8 cellular contexts compared by ENCODE assay signal in the genomic region with DNA sequence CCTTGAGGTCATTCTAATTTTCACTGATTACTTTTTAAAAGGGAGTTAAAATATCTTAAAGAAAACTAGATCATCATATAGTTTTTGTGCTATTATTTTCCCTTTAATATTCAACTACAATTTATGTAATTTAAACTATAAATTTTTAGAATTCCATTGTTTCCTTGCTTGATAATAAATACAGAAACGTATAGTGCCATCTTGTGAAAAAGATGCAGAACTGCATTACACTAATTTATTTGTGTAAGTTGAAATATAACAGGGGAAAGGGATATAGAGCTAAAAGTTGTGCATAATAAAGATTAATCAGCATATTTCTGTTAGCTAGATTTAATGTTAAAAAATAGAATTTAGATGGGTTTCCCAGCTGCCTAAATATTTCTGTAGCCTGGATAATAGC.
A peak's percentile ranks its signal among the peaks of the same experiment; 100 is the strongest.
DNase-seq lines count a peak whose midpoint lies in the region; ATAC-seq and TF ChIP-seq lines count a peak whose summit lies in the region.

No MANE protein-coding gene starts in this region.

- intact Hi-C loops in Right ventricle myocardium superior (cut with DNase I): no loop called here
- intact Hi-C loops in esophagus squamous epithelium (cut with DNase I): loop anchor here (10.0 kb wide), 1 partner anchor 941 kb away; no protein-coding TSS in a partner anchor

- H3K4me1 Mint-ChIP-seq in type B pancreatic cell (ENCODE audit: unreplicated experiment): peaks cover 15% of the 10 kb centered on the region

- H3K4me2 ChIP-seq in OCI-LY1 (ENCODE audit: low read length): no peak overlapping the region

- peak in 1 of 2 donors; percentile 27 for DNase-seq in cardiac muscle cell (ENCODE audit: low read depth in 1 of 2, low spot score in 1 of 2)
- no peak for DNase-seq in Right ventricle myocardium superior
- DNase-seq in esophagus squamous epithelium (lab: John Stamatoyannopoulos, UW): no peak
- no peak for DNase-seq in type B pancreatic cell (ENCODE audit: extremely low spot score, unreplicated experiment)
- DNase-seq in effector memory CD4-positive, alpha-beta T cell: no peak
- DNase-seq in GM19238 (ENCODE audit: insufficient read length, low spot score): no peak
- no peak for DNase-seq in iPS-NIHi7 (ENCODE audit: extremely low spot score)

- no peak overlapping the region for H3K27ac ChIP-seq in cardiac muscle cell
- no peak overlapping the region for H3K27ac ChIP-seq in OCI-LY1 (ENCODE audit: low read depth, low read length, poor library complexity, severe bottlenecking)
- no peak overlapping the region for H3K27ac ChIP-seq in esophagus squamous epithelium
- no peak overlapping the region for H3K27ac ChIP-seq in effector memory CD4-positive, alpha-beta T cell (ENCODE audit: insufficient read depth, low read length, poor library complexity, severe bottlenecking)

- H3K27ac Mint-ChIP-seq in type B pancreatic cell: no peak overlapping the region

- no peaks in the 10 kb centered on the region for H4K20me1 ChIP-seq in OCI-LY1 (ENCODE audit: insufficient read depth, low read length)

- no peaks in the 10 kb centered on the region for H3F3A ChIP-seq in OCI-LY1 (ENCODE audit: insufficient read depth, low read length)

- no peaks in the 10 kb centered on the region for H3K36me3 ChIP-seq in cardiac muscle cell
- H3K36me3 ChIP-seq in OCI-LY1 (ENCODE audit: insufficient read depth, low read length): no peaks in the 10 kb centered on the region
- no peaks in the 10 kb centered on the region for H3K36me3 ChIP-seq in esophagus squamous epithelium
- H3K36me3 ChIP-seq in effector memory CD4-positive, alpha-beta T cell (ENCODE audit: control insufficient read depth, insufficient read depth, low read length): no peaks in the 10 kb centered on the region

- no peak overlapping the region for H3K4me3 Mint-ChIP-seq in type B pancreatic cell

- H3K4me3 ChIP-seq in cardiac muscle cell: no peak overlapping the region
- no peak overlapping the region for H3K4me3 ChIP-seq in OCI-LY1 (ENCODE audit: low read depth, low read length, poor library complexity, severe bottlenecking)
- H3K4me3 ChIP-seq in esophagus squamous epithelium: no peak overlapping the region
- no peak overlapping the region for H3K4me3 ChIP-seq in effector memory CD4-positive, alpha-beta T cell (ENCODE audit: insufficient read depth, low read depth, low read length, poor library complexity, severe bottlenecking)

- no peak for TF ChIP-seq POLR2A in esophagus squamous epithelium (IDR thresholded peaks at IDR 0.05)

- no peak for ATAC-seq in Right ventricle myocardium superior (ENCODE audit: poor library complexity)

- no peaks in the 10 kb centered on the region for H3K79me2 ChIP-seq in OCI-LY1 (ENCODE audit: insufficient read depth, low read length)

- TF ChIP-seq CTCF in cardiac muscle cell (IDR thresholded peaks at IDR 0.05; ENCODE audit: low read depth, low read length) (peak; percentile 58), OCI-LY1 (IDR thresholded peaks at IDR 0.05; ENCODE audit: low read length) (peak; percentile 56), esophagus squamous epithelium (IDR thresholded peaks at IDR 0.05) (peak; percentile 6 to 62 (median 48)), type B pancreatic cell (conservative IDR thresholded peaks at IDR 0.05) (peak; percentile 86)

- H2AFZ ChIP-seq in OCI-LY1 (ENCODE audit: low read length): no peak overlapping the region

- H3K9me3 Mint-ChIP-seq in type B pancreatic cell: no peaks in the 10 kb centered on the region

- H3K9me3 ChIP-seq in cardiac muscle cell (ENCODE audit: low read depth) (no peaks in the 10 kb centered on the region), OCI-LY1 (ENCODE audit: low read length) (no peaks in the 10 kb centered on the region), esophagus squamous epithelium (no peaks in the 10 kb centered on the region)
- no peaks in the 10 kb centered on the region for H3K9me3 ChIP-seq in effector memory CD4-positive, alpha-beta T cell (ENCODE audit: control insufficient read depth, low read length)

- no peaks in the 10 kb centered on the region for H3K36me3 Mint-ChIP-seq in type B pancreatic cell

- no peaks in the 10 kb centered on the region for H3K9me2 ChIP-seq in OCI-LY1 (ENCODE audit: low read depth, low read length)

- H3K27me3 Mint-ChIP-seq in type B pancreatic cell: no peaks in the 10 kb centered on the region

- no peak overlapping the region for H3K9ac ChIP-seq in OCI-LY1 (ENCODE audit: low read length)

- H3K4me1 ChIP-seq in cardiac muscle cell (ENCODE audit: low read depth) (peaks cover 13% of the 10 kb centered on the region), OCI-LY1 (ENCODE audit: insufficient read depth, low read length, severe bottlenecking) (no peaks in the 10 kb centered on the region), esophagus squamous epithelium (no peaks in the 10 kb centered on the region)
- no peaks in the 10 kb centered on the region for H3K4me1 ChIP-seq in effector memory CD4-positive, alpha-beta T cell (ENCODE audit: control insufficient read depth, insufficient read depth, low read length, poor library complexity, severe bottlenecking)

- H3K27me3 ChIP-seq in cardiac muscle cell: no peaks in the 10 kb centered on the region
- no peaks in the 10 kb centered on the region for H3K27me3 ChIP-seq in OCI-LY1 (ENCODE audit: insufficient read depth, low read length)
- peaks cover 0 to 25% (median 0%) of the 10 kb centered on the region in 4 donors for H3K27me3 ChIP-seq in esophagus squamous epithelium
- no peaks in the 10 kb centered on the region for H3K27me3 ChIP-seq in effector memory CD4-positive, alpha-beta T cell (replicated peaks; ENCODE audit: control insufficient read depth, insufficient read depth, low read length, poor library complexity, severe bottlenecking)

- 0% methylated on average over 1 of the region's 1 CpG for WGBS in esophagus squamous epithelium, 2 donors
